Comparison of ENCODE assay signal across 17 cellular contexts in the genomic region with DNA sequence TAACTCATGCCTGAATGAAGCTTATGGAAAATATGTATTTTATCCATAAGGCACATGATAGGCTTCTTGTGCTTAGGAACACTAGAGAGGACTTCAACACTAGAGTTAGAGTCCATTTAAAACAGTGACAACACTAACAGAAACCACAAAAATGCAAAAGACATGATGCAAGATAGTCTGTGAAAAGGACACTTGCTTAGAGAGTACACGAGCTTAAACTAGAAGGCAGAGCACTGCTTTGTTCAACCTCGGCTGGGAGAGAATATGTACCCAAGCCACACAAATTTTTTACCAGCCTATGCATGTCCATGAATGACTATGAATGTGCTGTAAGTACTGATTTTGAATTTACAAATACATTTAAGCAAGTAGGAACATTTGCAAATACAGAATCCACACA.
A peak's percentile ranks its signal among the peaks of the same experiment; 100 is the strongest.
DNase-seq lines count a peak whose midpoint lies in the region; ATAC-seq, FAIRE-seq and TF ChIP-seq lines count a peak whose summit lies in the region.
"Had no signal": no experiment of that assay in that cellular context is flagged by ENCODE, and none has a peak within 500 bp of the region (broad histone marks: within the 10 kb centered on the region; RNA-seq: fewer than 3 reads in every experiment).

No MANE protein-coding gene starts in this region.

- no peaks in the 10 kb centered on the region for H3K9me3 ChIP-seq in K562 (replicated peaks; ENCODE audit: control insufficient read depth, insufficient read depth, low read depth, low read length)
- H3K9me3 ChIP-seq: MG63, prostate gland had no signal

- no peak for TF ChIP-seq EP300 in K562 (IDR thresholded peaks at IDR 0.05; ENCODE audit: low read length)

- H2AFZ ChIP-seq in K562 (ENCODE audit: low read depth, low read length) = no peak overlapping the region

- POLR2A ChIA-PET in BJ (lab: Charles Lee) (no interaction called here), K562 (lab: Yijun Ruan, JAX) (no interaction called here)

- H3K27me3 ChIP-seq in BJ (ENCODE audit: control insufficient read depth, insufficient read depth, low read length) (no peaks in the 10 kb centered on the region), K562 (ENCODE audit: control insufficient read depth in 2 of 2, insufficient read depth in 2 of 2, low read length in 2 of 2) (peaks cover 0 to 3% of the 10 kb centered on the region in 2 experiments; a peak in 1 of 5 replicates)
- H3K27me3 ChIP-seq: gastroesophageal sphincter, MG63 had no signal

- no peak for FAIRE-seq in K562 (lab: Jason Lieb, UNC)

- DNase-seq in BJ (ENCODE audit: low read depth) (peak; percentile 7), M059J (ENCODE audit: low read depth) (peak; percentile 37), K562 (ENCODE audit: extremely low read depth in 1 of 4, low spot score in 3 of 4) (no peak), foreskin fibroblast (peak; percentile 2 to 17), Kasumi-1 (lab: John Stamatoyannopoulos, UW) (no peak), erythroblast (lab: John Stamatoyannopoulos, UW) (no peak), NCI-H187 (lab: John Stamatoyannopoulos, UW) (no peak)
- DNase-seq: activated CD8-positive, alpha-beta memory T cell treated with anti-CD3 and anti-CD28 coated beads, Interleukin-2, amount 10 ng/mL, durations not matched to agents 7 days and 5 days; GF-D8; lower lobe of right lung; MG63; naive thymus-derived CD8-positive, alpha-beta T cell; NCI-H2081 treated with DMSO at 0.1 percent for 48 hours; NCI-H774 had no signal

- TF ChIP-seq POLR2A in K562 (conservative IDR thresholded peaks at IDR 0.05) (no peak), erythroblast (IDR thresholded peaks at IDR 0.05; ENCODE audit: low read length) (no peak)

- in situ Hi-C loops in K562 (cut with MboI) = no loop called here

- intact Hi-C loops in K562 (cut with micrococcal nuclease) = no loop called here

- 0% methylated on average over 2 of the region's 2 CpGs for WGBS in K562 (ENCODE audit: insufficient coverage, low coverage, missing lambda C conversion rate)

- H4K20me1 ChIP-seq in K562 (replicated peaks; ENCODE audit: control insufficient read depth, insufficient read depth, low read length) = no peaks in the 10 kb centered on the region

- no peaks in the 10 kb centered on the region for H3K36me3 ChIP-seq in BJ (ENCODE audit: control insufficient read depth, insufficient read depth, low read length)
- no peaks in the 10 kb centered on the region for H3K36me3 ChIP-seq in K562 (ENCODE audit: control insufficient read depth, insufficient read depth, low read length)
- H3K36me3 ChIP-seq: gastroesophageal sphincter, lower lobe of right lung, MG63, prostate gland had no signal

- H3K27ac ChIP-seq in K562 (ENCODE audit: extremely low read depth, low read depth, low read length) = no peak overlapping the region
- H3K27ac ChIP-seq: gastroesophageal sphincter, lower lobe of right lung, prostate gland had no signal

- TF ChIP-seq CTCF in BJ (IDR thresholded peaks at IDR 0.05; ENCODE audit: insufficient read depth, low read depth, low read length) (no peak), K562 (IDR thresholded peaks at IDR 0.05 in 2 of 3, conservative IDR thresholded peaks at IDR 0.05 in 1 of 3; ENCODE audit: insufficient read depth in 2 of 3, low read depth in 1 of 3, low read length in 3 of 3) (no peak), foreskin fibroblast (IDR thresholded peaks at IDR 0.05; ENCODE audit: low read depth, low read length) (no peak)

- ATAC-seq in K562 (no peak), GM19395 (IDR thresholded peaks at IDR 0.05; ENCODE audit: unreplicated experiment) (no peak)
- ATAC-seq: activated CD8-positive, alpha-beta memory T cell treated with anti-CD3 and anti-CD28 coated beads, Interleukin-2, amount 10 ng/mL, durations not matched to agents 7 days and 5 days; gastroesophageal sphincter; lower lobe of right lung; naive thymus-derived CD8-positive, alpha-beta T cell had no signal

- no peaks in the 10 kb centered on the region for H3K79me2 ChIP-seq in K562 (ENCODE audit: control insufficient read depth, insufficient read depth, low read length)

- CTCF ChIA-PET in BJ (lab: Yijun Ruan, JAX) (no interaction called here), K562 (lab: Yijun Ruan, JAX; ENCODE audit: low intra/inter-chr PET ratio) (no interaction called here)

- H3K4me2 ChIP-seq in K562 (ENCODE audit: insufficient read depth, low read length) = no peak overlapping the region

- no TSS peak for BruUV-seq in K562 (replicated peaks; lab: Mats Ljungman, UMichigan)

- no peaks in the 10 kb centered on the region for H3K4me1 ChIP-seq in K562 (replicated peaks in 1 of 2; ENCODE audit: control insufficient read depth in 2 of 2, insufficient read depth in 2 of 2, low read length in 2 of 2)
- H3K4me1 ChIP-seq: gastroesophageal sphincter, lower lobe of right lung, prostate gland had no signal

- no peak overlapping the region for H3K9ac ChIP-seq in K562 (ENCODE audit: insufficient read depth in 1 of 2, low read depth in 2 of 2, low read length in 2 of 2)

- H3K4me3 ChIP-seq in BJ (ENCODE audit: low read depth, low read length) (no peak overlapping the region), K562 (no peak overlapping the region), foreskin fibroblast (ENCODE audit: low read depth in 1 of 2, low read length in 2 of 2) (no peak overlapping the region)
- H3K4me3 ChIP-seq: gastroesophageal sphincter, lower lobe of right lung, MG63, prostate gland had no signal

- H3K9me1 ChIP-seq in K562 (ENCODE audit: control insufficient read depth, insufficient read depth, low read length) = no peaks in the 10 kb centered on the region

- TF ChIP-seq RAD21 in K562 (CRISPR knock-in tag; conservative IDR thresholded peaks at IDR 0.05 in 1 of 2, IDR thresholded peaks at IDR 0.05 in 1 of 2) = no peak

TF ChIP-seq in K562, 482 proteins besides CTCF, POLR2A, EP300 and RAD21:
- no peak for TF ChIP-seq CEBPG (CRISPR knock-in tag; IDR thresholded peaks at IDR 0.05)
- TF ChIP-seq CEBPG (tag; conservative IDR thresholded peaks at IDR 0.05 in 1 of 2, IDR thresholded peaks at IDR 0.05 in 1 of 2) = peak in 1 of 2 experiments; percentile 40; a peak in 1 of 4 replicates
- TF ChIP-seq, protein P1, sequence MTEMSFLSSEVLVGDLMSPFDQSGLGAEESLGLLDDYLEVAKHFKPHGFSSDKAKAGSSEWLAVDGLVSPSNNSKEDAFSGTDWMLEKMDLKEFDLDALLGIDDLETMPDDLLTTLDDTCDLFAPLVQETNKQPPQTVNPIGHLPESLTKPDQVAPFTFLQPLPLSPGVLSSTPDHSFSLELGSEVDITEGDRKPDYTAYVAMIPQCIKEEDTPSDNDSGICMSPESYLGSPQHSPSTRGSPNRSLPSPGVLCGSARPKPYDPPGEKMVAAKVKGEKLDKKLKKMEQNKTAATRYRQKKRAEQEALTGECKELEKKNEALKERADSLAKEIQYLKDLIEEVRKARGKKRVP (CRISPR knock-in tag; IDR thresholded peaks at IDR 0.05) = 0 out of 2 replicates have a peak, but pooled peaks have one; percentile 42
- TF ChIP-seq, protein P2, sequence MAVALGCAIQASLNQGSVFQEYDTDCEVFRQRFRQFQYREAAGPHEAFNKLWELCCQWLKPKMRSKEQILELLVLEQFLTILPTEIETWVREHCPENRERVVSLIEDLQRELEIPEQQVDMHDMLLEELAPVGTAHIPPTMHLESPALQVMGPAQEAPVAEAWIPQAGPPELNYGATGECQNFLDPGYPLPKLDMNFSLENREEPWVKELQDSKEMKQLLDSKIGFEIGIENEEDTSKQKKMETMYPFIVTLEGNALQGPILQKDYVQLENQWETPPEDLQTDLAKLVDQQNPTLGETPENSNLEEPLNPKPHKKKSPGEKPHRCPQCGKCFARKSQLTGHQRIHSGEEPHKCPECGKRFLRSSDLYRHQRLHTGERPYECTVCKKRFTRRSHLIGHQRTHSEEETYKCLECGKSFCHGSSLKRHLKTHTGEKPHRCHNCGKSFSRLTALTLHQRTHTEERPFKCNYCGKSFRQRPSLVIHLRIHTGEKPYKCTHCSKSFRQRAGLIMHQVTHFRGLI (CRISPR knock-in tag; IDR thresholded peaks at IDR 0.05) = no peak

Comparison
In these comparisons a context has a peak if more than half of its experiments do, and no peak if none do; other contexts are left out.
1. DNase-seq: peak in BJ (single experiment), M059J (single experiment) and foreskin fibroblast (2 of 2); none in K562 (0 of 4), Kasumi-1 (0 of 2), erythroblast (0 of 2) and NCI-H187 (0 of 2).